Comparison of ENCODE assay signal across 9 cellular contexts in the genomic region with DNA sequence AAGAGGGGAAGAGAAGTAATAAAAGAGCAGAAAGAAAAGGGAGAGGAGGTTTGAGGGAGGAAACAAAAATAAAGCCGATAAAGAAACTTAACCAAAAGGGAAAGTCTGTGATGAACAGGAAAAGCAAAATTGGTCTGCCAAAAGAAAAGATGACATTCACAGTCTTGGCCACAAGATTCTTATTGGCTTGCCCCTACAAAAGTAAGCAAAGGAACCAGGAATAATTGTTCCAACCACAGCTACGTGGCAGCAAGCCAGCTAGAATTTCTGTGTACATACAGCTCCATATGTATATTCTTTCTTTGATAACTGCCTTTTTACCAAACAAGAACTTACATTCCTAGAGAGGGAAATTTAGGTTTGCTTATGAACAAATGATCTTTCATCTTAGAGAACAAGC.
A peak's percentile ranks its signal among the peaks of the same experiment; 100 is the strongest.
DNase-seq lines count a peak whose midpoint lies in the region; ATAC-seq and TF ChIP-seq lines count a peak whose summit lies in the region.
"Had no signal": no experiment of that assay in that cellular context is flagged by ENCODE, and none has a peak within 500 bp of the region (broad histone marks: within the 10 kb centered on the region; RNA-seq: fewer than 3 reads in every experiment).

No MANE protein-coding gene starts in this region.

- ATAC-seq in left lung (no peak), HG03108 (IDR thresholded peaks at IDR 0.05; ENCODE audit: unreplicated experiment) (no peak)

- TF ChIP-seq CTCF in left lung (IDR thresholded peaks at IDR 0.05): no peak

- peak overlapping the region; percentile 24 to 53 for H3K27ac ChIP-seq in left lung

- H3K4me1 ChIP-seq in adipocyte (ENCODE audit: control insufficient read depth, insufficient read depth, low read length): peaks cover 40% of the 10 kb centered on the region
- H3K4me1 ChIP-seq in left lung: peaks cover 3 to 5% of the 10 kb centered on the region in 2 donors

- peak overlapping the region; percentile 80 for H3K9ac ChIP-seq in adipocyte (ENCODE audit: low read length)

- H3K36me3 ChIP-seq in adipocyte (ENCODE audit: control insufficient read depth, insufficient read depth, low read length, severe bottlenecking) (peaks cover 43% of the 10 kb centered on the region), left lung (peaks cover 0 to 53% of the 10 kb centered on the region in 2 donors)

- H3K27me3 ChIP-seq in adipocyte (replicated peaks; ENCODE audit: control insufficient read depth, insufficient read depth, low read length): no peaks in the 10 kb centered on the region
- no peaks in the 10 kb centered on the region for H3K27me3 ChIP-seq in left lung

- DNase-seq in Ammon's horn (ENCODE audit: low spot score) (peak; percentile 5), HT1080 (ENCODE audit: low read depth) (peak; percentile 67), adipocyte (ENCODE audit: low read depth) (peak; percentile 88), left lung (no peak), SKM-1 (lab: John Stamatoyannopoulos, UW; ENCODE audit: unreplicated experiment) (no peak), cortex of kidney (lab: John Stamatoyannopoulos, UW) (no peak), cardiac septum (ENCODE audit: low spot score) (no peak)
- DNase-seq: cerebellar nuclear complex had no signal

- H3K9me3 ChIP-seq in adipocyte (ENCODE audit: control insufficient read depth, low read length) (no peaks in the 10 kb centered on the region), left lung (no peaks in the 10 kb centered on the region)

- intact Hi-C loops in left lung (cut with DNase I): no loop called here
- intact Hi-C loops in cardiac septum (cut with DNase I): no loop called here

- H3K4me3 ChIP-seq in adipocyte (ENCODE audit: low read length) (peak overlapping the region; percentile 64), left lung (no peak overlapping the region)

Comparison
In these comparisons a context has a peak if more than half of its experiments do, and no peak if none do; other contexts are left out.
1. DNase-seq: peak in Ammon's horn (single experiment), HT1080 (single experiment) and adipocyte (single experiment); none in left lung (0 of 2), SKM-1 (single experiment), cortex of kidney (single experiment) and cardiac septum (single experiment).